14 cellular contexts compared by ENCODE assay signal in the genomic region with DNA sequence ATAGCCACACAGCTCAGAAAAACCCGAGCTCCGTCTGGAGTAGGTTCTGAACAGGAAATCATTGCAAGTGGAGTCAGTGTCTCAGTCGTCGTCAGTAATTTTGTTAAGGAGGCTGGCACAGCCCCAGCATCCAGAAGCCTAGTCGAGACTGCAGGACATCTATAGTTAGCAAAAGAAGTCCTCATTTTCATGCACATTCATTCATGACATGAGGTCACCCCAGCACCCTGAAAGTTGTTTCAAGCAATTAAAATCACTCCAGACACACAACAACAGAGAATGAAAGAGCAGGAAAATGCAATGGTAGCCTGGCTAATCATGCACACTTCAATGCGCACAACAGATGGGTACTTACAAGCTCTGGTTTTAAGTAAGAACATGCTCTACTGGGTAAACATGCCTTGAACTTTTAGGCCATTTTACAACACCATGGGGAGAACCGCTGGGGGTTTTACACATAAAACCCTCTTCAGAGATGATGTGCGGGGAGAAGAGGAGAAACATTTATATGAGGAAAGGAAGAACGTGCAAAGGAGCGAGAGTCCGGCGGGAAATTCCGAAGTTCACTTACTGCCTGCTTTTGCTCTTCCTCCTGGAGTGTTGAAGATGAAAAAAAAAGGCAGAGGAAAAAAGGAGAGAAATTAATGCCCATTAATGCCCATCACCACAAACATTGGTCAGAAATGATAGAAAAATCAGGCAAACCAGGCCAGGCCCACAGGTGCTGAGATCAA.
DNase-seq lines count a peak whose midpoint lies in the region; ATAC-seq and TF ChIP-seq lines count a peak whose summit lies in the region.
"Had no signal": no experiment of that assay in that cellular context is flagged by ENCODE, and none has a peak within 500 bp of the region (broad histone marks: within the 10 kb centered on the region; RNA-seq: fewer than 3 reads in every experiment).

No MANE protein-coding gene starts in this region.

- H3K4me2 ChIP-seq in BLaER1 treated with 17β-estradiol and CSF1 and Interleukin-3, amounts not matched to agents 10 nM and 100 nM = peak overlapping the region in 9 of 11 experiments; percentile 4 to 76 (median 32); a peak in 13 of 22 replicates

- H3K9me3 ChIP-seq in BLaER1 treated with 17β-estradiol and CSF1 and Interleukin-3, amounts not matched to agents 10 nM and 100 nM (replicated peaks in 1 of 11) = peaks cover 8 to 39% (median 23%) of the 10 kb centered on the region in 11 experiments

- no peaks in the 10 kb centered on the region for H3K27me3 ChIP-seq in BLaER1 treated with 17β-estradiol and CSF1 and Interleukin-3, amounts not matched to agents 10 nM and 100 nM
- H3K27me3 ChIP-seq in brain microvascular endothelial cell (replicated peaks) = no peaks in the 10 kb centered on the region

- DNase-seq in NCI-H1092 (lab: John Stamatoyannopoulos, UW) = peak; percentile 24
- DNase-seq in brain microvascular endothelial cell = peak; percentile 1
- DNase-seq in occipital lobe (lab: John Stamatoyannopoulos, UW) = no peak
- no peak for DNase-seq in SHP77 treated with DMSO at 0.1 percent for 48 hours (lab: John Stamatoyannopoulos, UW)
- no peak for DNase-seq in activated CD8-positive, alpha-beta memory T cell treated with anti-CD3 and anti-CD28 coated beads, Interleukin-2, amount 50 U/mL, for 48 hours
- DNase-seq in NCI-H187 treated with DMSO at 0.1 percent for 48 hours (lab: John Stamatoyannopoulos, UW) = no peak
- DNase-seq: activated CD4-positive, alpha-beta T cell treated with anti-CD3 and anti-CD28 coated beads for 48 hours; DMS79; effector memory CD4-positive, alpha-beta T cell; KG1; NCI-H2029; stimulated activated CD4-positive, alpha-beta T cell treated with anti-CD3 and anti-CD28 coated beads, Interleukin-2, amount 100 ng/mL, for 24 hours had no signal

- H4K20me1 ChIP-seq in BLaER1 treated with 17β-estradiol and CSF1 and Interleukin-3, amounts not matched to agents 10 nM and 100 nM = no peaks in the 10 kb centered on the region

- peaks cover 24 to 39% (median 32%) of the 10 kb centered on the region in 10 experiments for H3K4me1 ChIP-seq in BLaER1 treated with 17β-estradiol and CSF1 and Interleukin-3, amounts not matched to agents 10 nM and 100 nM

- TF ChIP-seq CTCF in brain microvascular endothelial cell (IDR thresholded peaks at IDR 0.05; ENCODE audit: low read depth, low read length, missing control alignments) = no peak

- in situ Hi-C loops in brain microvascular endothelial cell (cut with HindIII; ENCODE audit: low pct_ligation_motif_present, low sequenced_read_pairs) = no loop called here

- ATAC-seq in GM18498 (IDR thresholded peaks at IDR 0.05; ENCODE audit: unreplicated experiment) = peak; percentile 21

- peaks cover 0 to 20% (median 13%) of the 10 kb centered on the region in 11 experiments; a peak in 15 of 22 replicates for H3K36me3 ChIP-seq in BLaER1 treated with 17β-estradiol and CSF1 and Interleukin-3, amounts not matched to agents 10 nM and 100 nM
- no peaks in the 10 kb centered on the region for H3K36me3 ChIP-seq in brain microvascular endothelial cell (replicated peaks)

- H3K9ac ChIP-seq in BLaER1 treated with 17β-estradiol and CSF1 and Interleukin-3, amounts not matched to agents 10 nM and 100 nM = no peak overlapping the region

- H3K27ac ChIP-seq in BLaER1 treated with 17β-estradiol and CSF1 and Interleukin-3, amounts not matched to agents 10 nM and 100 nM = no peak overlapping the region
- no peak overlapping the region for H3K27ac ChIP-seq in brain microvascular endothelial cell

- no peak overlapping the region for H3K4me3 ChIP-seq in BLaER1 treated with 17β-estradiol and CSF1 and Interleukin-3, amounts not matched to agents 10 nM and 100 nM
- H3K4me3 ChIP-seq in brain microvascular endothelial cell (ENCODE audit: low read depth, low read length) = no peak overlapping the region

Comparison
In these comparisons a context has a peak if more than half of its experiments do, and no peak if none do; other contexts are left out.
1. DNase-seq: peak in NCI-H1092 (single experiment) and brain microvascular endothelial cell (single experiment); none in occipital lobe (single experiment), SHP77 treated with DMSO at 0.1 percent for 48 hours (single experiment), activated CD8-positive, alpha-beta memory T cell treated with anti-CD3 and anti-CD28 coated beads, Interleukin-2, amount 50 U/mL, for 48 hours (single experiment) and NCI-H187 treated with DMSO at 0.1 percent for 48 hours (single experiment).